In the genomic region with DNA sequence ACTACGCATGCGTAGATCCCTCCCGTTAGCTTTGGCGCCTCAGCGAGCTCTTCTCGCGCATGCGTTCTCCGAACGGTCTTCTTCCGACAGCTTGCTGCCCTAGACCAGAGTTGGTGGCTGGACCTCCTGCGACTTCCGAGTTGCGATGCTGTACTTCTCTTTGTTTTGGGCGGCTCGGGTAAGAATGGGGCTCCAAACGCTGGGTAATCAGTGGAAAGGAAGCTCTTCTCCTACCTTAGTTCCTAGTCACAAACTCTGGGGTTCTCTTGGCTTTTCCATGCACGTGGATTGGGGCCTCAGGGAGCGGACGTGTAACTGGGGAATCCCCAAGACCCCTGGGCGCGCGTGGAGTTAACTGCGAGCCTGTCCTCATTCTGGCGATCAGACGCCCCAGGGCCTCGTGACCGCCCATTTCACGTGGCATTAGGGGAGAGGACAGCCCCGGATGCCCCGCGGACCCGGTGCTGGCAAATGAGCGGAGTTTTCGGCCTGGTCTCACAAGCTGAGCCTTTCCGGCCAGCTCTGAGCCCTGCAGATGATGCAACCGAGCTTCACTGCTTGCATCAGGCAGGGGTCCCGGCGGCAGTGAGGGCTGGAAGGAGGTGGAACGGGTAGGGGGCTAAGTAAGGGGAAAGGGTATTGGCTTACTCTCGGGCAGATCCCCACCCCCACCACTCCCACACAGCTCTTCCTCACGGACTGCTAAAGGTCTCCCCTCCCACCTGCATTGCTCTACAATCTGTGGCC, we compare ENCODE assay signal across 8 cellular contexts. TPM values are rescaled to one million over a fixed set of nuclear protein-coding genes. Genes with fewer than 3 reads are reported as not detected.
DNase-seq lines count a peak whose midpoint lies in the region; ATAC-seq and TF ChIP-seq lines count a peak whose summit lies in the region.

A gene (plus strand): TSS at position 78 of the 747 bp plus-strand sequence. CDS start 68 bp downstream, at position 146.

- ATAC-seq in GM19043 (IDR thresholded peaks at IDR 0.05; ENCODE audit: low read depth, unreplicated experiment) (peak; percentile 45), HG03439 (IDR thresholded peaks at IDR 0.05; ENCODE audit: unreplicated experiment) (peak; percentile 58)
- ATAC-seq in activated CD4-positive, alpha-beta T cell treated with anti-CD3 and anti-CD28 coated beads for 36 hours = peak; percentile 73

- POLR2A ChIA-PET in activated CD4-positive, alpha-beta T cell treated with anti-CD3 and anti-CD28 coated beads for 36 hours (lab: Charles Lee) = interaction anchor here (0.6 to 2.6 kb wide), 6 partner anchors 10 to 150 kb away, joined by 3 to 17 read pairs (median 4); a partner anchor contains a TSS

- peak within 1 kb of the TSS; percentile 64 to 90 for H3K9ac ChIP-seq in colonic mucosa (ENCODE audit: low read depth in 2 of 2, low read length in 2 of 2)

- peak within 1 kb of the TSS; percentile 71 for H3K4me3 ChIP-seq in colonic mucosa

- peak within 1 kb of the TSS; percentile 99 for H3K27ac Mint-ChIP-seq in activated CD4-positive, alpha-beta T cell treated with anti-CD3 and anti-CD28 coated beads for 36 hours

- DNase-seq in AG09319 (ENCODE audit: extremely low read depth, low read depth) = peak; percentile 93
- peak; percentile 79 for DNase-seq in NCI-H524 treated with DMSO at 0.1 percent for 48 hours (lab: John Stamatoyannopoulos, UW)
- peak; percentile 97 for DNase-seq in activated CD4-positive, alpha-beta T cell treated with anti-CD3 and anti-CD28 coated beads for 36 hours
- DNase-seq in colonic mucosa = peak; percentile 96
- peak; percentile 85 to 95 (median 89) for DNase-seq in stimulated activated CD4-positive, alpha-beta T cell treated with anti-CD3 and anti-CD28 coated beads, Interleukin-1b, Interleukin-23, amount 100 ng/mL, for 24 hours (ENCODE audit: low read depth in 4 of 4, low spot score in 1 of 4)

- peak within 1 kb of the TSS; percentile 100 for H3K4me3 Mint-ChIP-seq in activated CD4-positive, alpha-beta T cell treated with anti-CD3 and anti-CD28 coated beads for 36 hours

- H3K27me3 ChIP-seq in colonic mucosa (peaks cover 23% of the 10 kb centered on the region), layer of hippocampus (ENCODE audit: control insufficient read depth, insufficient read depth, low read length) (peaks cover 16% of the 10 kb centered on the region)

- H3K36me3 ChIP-seq in colonic mucosa = peaks cover 9% of the 10 kb centered on the region

- intact Hi-C loops in activated CD4-positive, alpha-beta T cell treated with anti-CD3 and anti-CD28 coated beads for 36 hours (cut with DNase I, micrococcal nuclease) = loop anchor here (1.0 to 10.0 kb wide), 5 partner anchors 9 to 595 kb away; a partner anchor contains a TSS
- intact Hi-C loops in colonic mucosa (cut with DNase I) = no loop called here

- peak within 1 kb of the TSS; percentile 55 for H3K27ac ChIP-seq in colonic mucosa
- H3K27ac ChIP-seq in layer of hippocampus (ENCODE audit: low read depth, low read length) = peak within 1 kb of the TSS; percentile 74

- H3K9me3 ChIP-seq in colonic mucosa = no peaks in the 10 kb centered on the region

- TF ChIP-seq CTCF in AG09319 (IDR thresholded peaks at IDR 0.05; ENCODE audit: low read depth, low read length) (no peak), colonic mucosa (IDR thresholded peaks at IDR 0.05) (no peak)

- H3K4me1 ChIP-seq in colonic mucosa = peaks cover 8% of the 10 kb centered on the region

- H3K36me3 Mint-ChIP-seq in activated CD4-positive, alpha-beta T cell treated with anti-CD3 and anti-CD28 coated beads for 36 hours (ENCODE audit: low read depth) = peaks cover 52% of the 10 kb centered on the region

- no peaks in the 10 kb centered on the region for H3K9me3 Mint-ChIP-seq in activated CD4-positive, alpha-beta T cell treated with anti-CD3 and anti-CD28 coated beads for 36 hours (ENCODE audit: low read depth)

- peaks cover 19% of the 10 kb centered on the region for H3K27me3 Mint-ChIP-seq in activated CD4-positive, alpha-beta T cell treated with anti-CD3 and anti-CD28 coated beads for 36 hours

- H3K4me1 Mint-ChIP-seq in activated CD4-positive, alpha-beta T cell treated with anti-CD3 and anti-CD28 coated beads for 36 hours = peaks cover 65% of the 10 kb centered on the region

- CTCF ChIA-PET in activated CD4-positive, alpha-beta T cell treated with anti-CD3 and anti-CD28 coated beads for 36 hours (lab: Charles Lee) = interaction anchor here (0.5 to 10.5 kb wide), 17 partner anchors 11 to 840 kb away, joined by 3 to 282 read pairs (median 4); a partner anchor contains a TSS

RNA-seq across cellular contexts. Expression of the gene that starts here (rescaled TPM):
- 100 to 1,000 TPM; 436 to 487 TPM for total RNA-seq in activated CD4-positive, alpha-beta T cell treated with anti-CD3 and anti-CD28 coated beads for 36 hours
- total RNA-seq in colonic mucosa = 100 to 1,000 TPM in 1 of 2 donors, 10 to 100 TPM in 1; 69.4 to 160 TPM

Comparison
In these comparisons a context has a peak if more than half of its experiments do, and no peak if none do; other contexts are left out.
1. Peak in every context shown above with its lines: DNase-seq, ATAC-seq, H3K4me3 ChIP-seq and H3K27ac ChIP-seq.